Comparison of ENCODE assay signal across 14 cellular contexts in the genomic region with DNA sequence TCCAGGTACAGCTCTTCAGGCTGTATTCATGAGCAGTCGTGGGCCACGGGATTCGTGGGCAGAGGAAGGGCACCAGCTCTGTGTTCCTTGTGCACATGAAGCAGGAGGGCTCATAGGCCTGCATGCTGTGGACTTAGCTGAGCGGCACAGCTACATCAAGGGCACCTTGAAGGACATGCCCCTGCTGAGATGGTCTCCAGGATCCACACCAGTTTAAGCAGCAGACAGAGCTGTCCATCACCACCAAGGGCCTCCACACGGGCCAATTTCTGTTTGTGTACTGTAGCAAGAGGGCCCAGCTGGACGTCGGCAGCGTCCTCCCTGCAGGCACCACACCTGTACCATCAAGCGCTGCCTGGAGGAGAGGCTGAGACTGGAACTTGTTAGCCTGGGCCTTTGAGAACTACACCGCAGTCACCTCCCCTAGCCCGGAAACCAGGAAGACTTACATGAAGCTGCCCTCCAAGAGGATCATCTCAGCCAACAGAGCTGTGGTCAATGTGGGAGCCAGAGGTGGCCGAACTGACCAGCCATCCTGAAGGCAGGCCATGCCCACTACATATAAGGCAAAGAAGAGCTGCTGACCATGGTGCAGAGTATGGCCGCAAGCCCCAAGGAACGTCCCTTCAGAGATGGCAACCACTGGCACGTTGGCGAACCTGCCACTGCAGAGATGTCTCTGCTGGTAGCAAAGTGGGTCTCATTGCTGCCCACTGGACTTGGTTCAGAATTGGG. TPM values are rescaled to one million over a fixed set of nuclear protein-coding genes. Genes with fewer than 3 reads are reported as not detected.
DNase-seq lines count a peak whose midpoint lies in the region; ATAC-seq, FAIRE-seq and TF ChIP-seq lines count a peak whose summit lies in the region.
"Had no signal": no experiment of that assay in that cellular context is flagged by ENCODE, and none has a peak within 500 bp of the region (broad histone marks: within the 10 kb centered on the region; RNA-seq: fewer than 3 reads in every experiment).

No MANE protein-coding gene starts in this region.

- H3K79me2 ChIP-seq in keratinocyte (ENCODE audit: control insufficient read depth, insufficient read depth, low read length) = no peaks in the 10 kb centered on the region

- H3K4me2 ChIP-seq in keratinocyte (ENCODE audit: control insufficient read depth, extremely low read depth, insufficient read depth, low read depth, low read length) = no peak overlapping the region

- H3K27me3 ChIP-seq in right atrium auricular region = no peaks in the 10 kb centered on the region
- no peaks in the 10 kb centered on the region for H3K27me3 ChIP-seq in keratinocyte (ENCODE audit: control insufficient read depth, extremely low read depth, insufficient read depth, low read length)
- H3K27me3 ChIP-seq in aorta (ENCODE audit: control insufficient read depth in 1 of 2, insufficient read depth in 2 of 2, low read length in 1 of 2) = no peaks in the 10 kb centered on the region
- H3K27me3 ChIP-seq: dorsolateral prefrontal cortex had no signal

- H3K27ac Mint-ChIP-seq in activated CD8-positive, alpha-beta T cell treated with anti-CD3 and anti-CD28 coated beads for 36 hours = peak overlapping the region; percentile 82
- H3K27ac Mint-ChIP-seq: memory B cell, type B pancreatic cell had no signal

- ATAC-seq in Right ventricle myocardium superior (ENCODE audit: poor library complexity) (no peak), aorta (ENCODE audit: low FRiP score) (no peak), GM18858 (IDR thresholded peaks at IDR 0.05; ENCODE audit: unreplicated experiment) (no peak), HG02840 (IDR thresholded peaks at IDR 0.05; ENCODE audit: low FRiP score, unreplicated experiment) (no peak)
- no peak for ATAC-seq in activated CD8-positive, alpha-beta T cell treated with anti-CD3 and anti-CD28 coated beads for 36 hours

- 92% methylated on average over 16 of the region's 16 CpGs for WGBS in aorta, 2 donors

- FAIRE-seq in keratinocyte (lab: Jason Lieb, UNC) = no peak
- FAIRE-seq: TTC549 had no signal

- DNase-seq in Right ventricle myocardium superior (peak; percentile 38), right atrium auricular region (ENCODE audit: low spot score) (no peak), keratinocyte (ENCODE audit: low read depth, low spot score) (no peak), aorta (peak; percentile 49 to 51), EL (no peak)
- no peak for DNase-seq in activated CD8-positive, alpha-beta T cell treated with anti-CD3 and anti-CD28 coated beads for 36 hours
- DNase-seq: NCI-H1436 treated with DMSO at 0.1 percent for 48 hours had no signal

- H3K4me3 Mint-ChIP-seq in activated CD8-positive, alpha-beta T cell treated with anti-CD3 and anti-CD28 coated beads for 36 hours = no peak overlapping the region
- H3K4me3 Mint-ChIP-seq: type B pancreatic cell had no signal

- TF ChIP-seq CTCF in right atrium auricular region (IDR thresholded peaks at IDR 0.05) (no peak), keratinocyte (optimal IDR thresholded peaks at IDR 0.05 in 1 of 3, IDR thresholded peaks at IDR 0.05 in 1 of 3, conservative IDR thresholded peaks at IDR 0.05 in 1 of 3; ENCODE audit: extremely low read depth in 1 of 3, insufficient read depth in 2 of 3, low read length in 3 of 3) (no peak)
- TF ChIP-seq CTCF in activated CD8-positive, alpha-beta T cell treated with anti-CD3 and anti-CD28 coated beads for 36 hours (IDR thresholded peaks at IDR 0.05) = no peak

- H3K9ac ChIP-seq in keratinocyte (ENCODE audit: control insufficient read depth, extremely low read depth, insufficient read depth, low read length) = no peak overlapping the region

- peak overlapping the region; percentile 10 for H2AFZ ChIP-seq in keratinocyte (ENCODE audit: control insufficient read depth, low read length)

- intact Hi-C loops in Right ventricle myocardium superior (cut with DNase I) (no loop called here), aorta (cut with DNase I) (no loop called here)
- intact Hi-C loops in activated CD8-positive, alpha-beta T cell treated with anti-CD3 and anti-CD28 coated beads for 36 hours (cut with micrococcal nuclease) = no loop called here

- dilution Hi-C loops in keratinocyte (cut with MboI; ENCODE audit: extremely low pct_ligation_motif_present, low sequenced_read_pairs) = no loop called here

- peaks cover 3% of the 10 kb centered on the region for H3K36me3 Mint-ChIP-seq in activated CD8-positive, alpha-beta T cell treated with anti-CD3 and anti-CD28 coated beads for 36 hours (ENCODE audit: low read depth)
- H3K36me3 Mint-ChIP-seq: memory B cell, type B pancreatic cell had no signal

- no peaks in the 10 kb centered on the region for H3K9me3 ChIP-seq in right atrium auricular region
- H3K9me3 ChIP-seq in keratinocyte (ENCODE audit: control insufficient read depth, low read depth, low read length) = no peaks in the 10 kb centered on the region
- no peaks in the 10 kb centered on the region for H3K9me3 ChIP-seq in aorta (ENCODE audit: control insufficient read depth, low read length)

- H3K36me3 ChIP-seq in right atrium auricular region (peaks cover 6% of the 10 kb centered on the region), keratinocyte (ENCODE audit: control insufficient read depth in 2 of 2, extremely low read depth in 1 of 2, insufficient read depth in 2 of 2, low read length in 2 of 2) (no peaks in the 10 kb centered on the region), aorta (ENCODE audit: control insufficient read depth in 1 of 2, insufficient read depth in 2 of 2, low read length in 1 of 2) (no peaks in the 10 kb centered on the region)

- H3K4me1 ChIP-seq in right atrium auricular region (peaks cover 0 to 14% of the 10 kb centered on the region in 2 donors), keratinocyte (ENCODE audit: control insufficient read depth, extremely low read depth, insufficient read depth, low read length) (peaks cover 40% of the 10 kb centered on the region), aorta (ENCODE audit: control insufficient read depth in 1 of 2, insufficient read depth in 2 of 2, low read length in 2 of 2) (no peaks in the 10 kb centered on the region)

- no peaks in the 10 kb centered on the region for H3K9me1 ChIP-seq in keratinocyte (ENCODE audit: control insufficient read depth, extremely low read depth, insufficient read depth, low read length)

- POLR2A ChIA-PET in activated CD8-positive, alpha-beta T cell treated with anti-CD3 and anti-CD28 coated beads for 36 hours (lab: Charles Lee) = interaction anchor here (0.9 to 8.8 kb wide), 6 partner anchors 9 to 37 kb away, joined by 3 to 96 read pairs (median 4); partner anchors contain the start of genes GNB1L and RTL10

- H4K20me1 ChIP-seq in keratinocyte (ENCODE audit: control insufficient read depth, extremely low read depth, insufficient read depth, low read length) = no peaks in the 10 kb centered on the region

- H3K4me1 Mint-ChIP-seq in activated CD8-positive, alpha-beta T cell treated with anti-CD3 and anti-CD28 coated beads for 36 hours (ENCODE audit: low read depth) = peaks cover 55% of the 10 kb centered on the region

- H3K4me3 ChIP-seq in right atrium auricular region (no peak overlapping the region), keratinocyte (ENCODE audit: control insufficient read depth in 2 of 3, extremely low read depth in 1 of 3, insufficient read depth in 2 of 3, low read depth in 1 of 3, low read length in 3 of 3) (no peak overlapping the region), aorta (ENCODE audit: low read length in 2 of 2) (no peak overlapping the region)
- H3K4me3 ChIP-seq: dorsolateral prefrontal cortex had no signal

- H3K27ac ChIP-seq in right atrium auricular region = no peak overlapping the region
- H3K27ac ChIP-seq in keratinocyte (ENCODE audit: control insufficient read depth, insufficient read depth, low read length) = no peak overlapping the region
- H3K27ac ChIP-seq in aorta (ENCODE audit: low read depth in 1 of 2, low read length in 2 of 2) = no peak overlapping the region
- H3K27ac ChIP-seq: C4-2B had no signal

- H3K9me3 Mint-ChIP-seq in activated CD8-positive, alpha-beta T cell treated with anti-CD3 and anti-CD28 coated beads for 36 hours = no peaks in the 10 kb centered on the region
- H3K9me3 Mint-ChIP-seq: memory B cell, type B pancreatic cell had no signal

- no peaks in the 10 kb centered on the region for H3K27me3 Mint-ChIP-seq in activated CD8-positive, alpha-beta T cell treated with anti-CD3 and anti-CD28 coated beads for 36 hours
- H3K27me3 Mint-ChIP-seq: memory B cell, type B pancreatic cell had no signal

- CTCF ChIA-PET in activated CD8-positive, alpha-beta T cell treated with anti-CD3 and anti-CD28 coated beads for 36 hours (lab: Charles Lee) = interaction anchor here (0.8 to 4.6 kb wide), 6 partner anchors 9 to 156 kb away, joined by 3 to 26 read pairs (median 6); no protein-coding TSS in a partner anchor

RNA-seq across cellular contexts. Expression of gene GNB1L, which starts 32.7 kb away (rescaled TPM):
- total RNA-seq in Right ventricle myocardium superior = 2.5 TPM
- total RNA-seq in right atrium auricular region = 1 to 10 TPM; 2.6 to 4.7 TPM
- total RNA-seq in activated CD8-positive, alpha-beta T cell treated with anti-CD3 and anti-CD28 coated beads for 36 hours = 10 to 100 TPM; 16.2 to 17.4 TPM
- polyA plus RNA-seq in keratinocyte = 2.0 to 4.1 TPM (median 2.4 TPM) in 3 replicates
- 5.8 TPM for polyA plus RNA-seq in keratinocyte (2011; ENCODE audit: low read depth)
- 1.2 and 2.9 TPM in 2 replicates for polyA plus RNA-seq in keratinocyte (2011; cell fraction: cytosol; rRNA removed)
- 1.8 and 2.1 TPM in 2 replicates for polyA plus RNA-seq in keratinocyte (2011; cell fraction: nucleus; rRNA removed)
- 7.2 and 8.4 TPM in 2 replicates for polyA plus RNA-seq in keratinocyte (2012; ENCODE audit: low replicate concordance)
- polyA minus RNA-seq in keratinocyte = 0.49 to 2.0 TPM (median 1.2 TPM) in 3 replicates
- 11.3 TPM for polyA minus RNA-seq in keratinocyte (2011; cell fraction: cytosol; rRNA and poly(A)+ RNA removed)
- 2.2 and 3.4 TPM in 2 replicates for polyA minus RNA-seq in keratinocyte (2011; cell fraction: nucleus; rRNA and poly(A)+ RNA removed)
- total RNA-seq in aorta = 1 to 10 TPM; 4.7 to 5.0 TPM
- 10 to 100 TPM in 1 of 2 donors, 1 to 10 TPM in 1; 4.3 to 12.6 TPM for polyA plus RNA-seq in aorta

RNA-seq across cellular contexts. Expression of gene RTL10, which starts 32.7 kb away (rescaled TPM):
- 6.2 TPM for total RNA-seq in Right ventricle myocardium superior
- total RNA-seq in right atrium auricular region = 1 to 10 TPM; 7.9 to 8.1 TPM
- 10 to 100 TPM; 14.7 to 17.4 TPM for total RNA-seq in activated CD8-positive, alpha-beta T cell treated with anti-CD3 and anti-CD28 coated beads for 36 hours
- 12.9 to 23.4 TPM (median 18.2 TPM) in 3 replicates for polyA plus RNA-seq in keratinocyte
- 6.1 TPM for polyA plus RNA-seq in keratinocyte (2011; ENCODE audit: low read depth)
- 9.3 and 14.5 TPM in 2 replicates for polyA plus RNA-seq in keratinocyte (2011; cell fraction: cytosol; rRNA removed)
- polyA plus RNA-seq in keratinocyte (2011; cell fraction: nucleus; rRNA removed) = 32.8 and 44.8 TPM in 2 replicates
- 16.5 and 19.8 TPM in 2 replicates for polyA plus RNA-seq in keratinocyte (2012; ENCODE audit: low replicate concordance)
- 26.9 to 120 TPM (median 32.7 TPM) in 3 replicates for polyA minus RNA-seq in keratinocyte
- 13.6 TPM for polyA minus RNA-seq in keratinocyte (2011; cell fraction: cytosol; rRNA and poly(A)+ RNA removed)
- polyA minus RNA-seq in keratinocyte (2011; cell fraction: nucleus; rRNA and poly(A)+ RNA removed) = 19.3 and 28.2 TPM in 2 replicates
- total RNA-seq in aorta = 10 to 100 TPM in 1 of 2 donors, 1 to 10 TPM in 1; 7.7 to 16.6 TPM
- 1 to 10 TPM; 5.5 to 8.0 TPM for polyA plus RNA-seq in aorta

RNA-seq across cellular contexts. Expression of gene COMT, which starts 54.2 kb away (rescaled TPM):
- total RNA-seq in Right ventricle myocardium superior = 75.3 TPM
- total RNA-seq in right atrium auricular region = 100 to 1,000 TPM; 142 to 195 TPM
- total RNA-seq in activated CD8-positive, alpha-beta T cell treated with anti-CD3 and anti-CD28 coated beads for 36 hours = 10 to 100 TPM; 70.7 to 74.5 TPM
- polyA plus RNA-seq in keratinocyte = 130 to 225 TPM (median 139 TPM) in 3 replicates
- polyA plus RNA-seq in keratinocyte (2011; ENCODE audit: low read depth) = 48.0 TPM
- polyA plus RNA-seq in keratinocyte (2011; cell fraction: cytosol; rRNA removed) = 86.7 and 217 TPM in 2 replicates
- 187 and 206 TPM in 2 replicates for polyA plus RNA-seq in keratinocyte (2011; cell fraction: nucleus; rRNA removed)
- 146 and 212 TPM in 2 replicates for polyA plus RNA-seq in keratinocyte (2012; ENCODE audit: low replicate concordance)
- polyA minus RNA-seq in keratinocyte = 68.4 to 164 TPM (median 70.9 TPM) in 3 replicates
- polyA minus RNA-seq in keratinocyte (2011; cell fraction: cytosol; rRNA and poly(A)+ RNA removed) = 238 TPM
- polyA minus RNA-seq in keratinocyte (2011; cell fraction: nucleus; rRNA and poly(A)+ RNA removed) = 73.4 and 85.4 TPM in 2 replicates
- total RNA-seq in aorta = 100 to 1,000 TPM; 101 to 111 TPM
- 100 to 1,000 TPM in 1 of 2 donors, 10 to 100 TPM in 1; 96.7 to 176 TPM for polyA plus RNA-seq in aorta

RNA-seq across cellular contexts. Expression of gene TXNRD2, which starts 54.2 kb away (rescaled TPM):
- total RNA-seq in Right ventricle myocardium superior = 40.4 TPM
- total RNA-seq in right atrium auricular region = 10 to 100 TPM; 16.2 to 18.4 TPM
- 10 to 100 TPM; 18.0 to 18.5 TPM for total RNA-seq in activated CD8-positive, alpha-beta T cell treated with anti-CD3 and anti-CD28 coated beads for 36 hours
- 12.9 to 18.6 TPM (median 16.0 TPM) in 3 replicates for polyA plus RNA-seq in keratinocyte
- polyA plus RNA-seq in keratinocyte (2011; ENCODE audit: low read depth) = 2.3 TPM
- 7.3 and 14.2 TPM in 2 replicates for polyA plus RNA-seq in keratinocyte (2011; cell fraction: cytosol; rRNA removed)
- polyA plus RNA-seq in keratinocyte (2011; cell fraction: nucleus; rRNA removed) = 16.4 and 18.1 TPM in 2 replicates
- 10.1 and 20.8 TPM in 2 replicates for polyA plus RNA-seq in keratinocyte (2012; ENCODE audit: low replicate concordance)
- 8.9 to 29.3 TPM (median 11.3 TPM) in 3 replicates for polyA minus RNA-seq in keratinocyte
- polyA minus RNA-seq in keratinocyte (2011; cell fraction: cytosol; rRNA and poly(A)+ RNA removed) = 12.1 TPM
- polyA minus RNA-seq in keratinocyte (2011; cell fraction: nucleus; rRNA and poly(A)+ RNA removed) = 11.1 and 14.0 TPM in 2 replicates
- total RNA-seq in aorta = 10 to 100 TPM; 21.0 to 29.5 TPM
- polyA plus RNA-seq in aorta = 10 to 100 TPM; 13.3 to 59.0 TPM

Comparison
In these comparisons a context has a peak if more than half of its experiments do, and no peak if none do; other contexts are left out.
1. DNase-seq: peak in Right ventricle myocardium superior (single experiment) and aorta (2 of 2); none in right atrium auricular region (single experiment), activated CD8-positive, alpha-beta T cell treated with anti-CD3 and anti-CD28 coated beads for 36 hours (single experiment), keratinocyte (single experiment) and EL (single experiment).